In genomic region chr6:108294787-108295625, GRCh38 we compare ENCODE assay signal across 1 cellular context.
TF ChIP-seq lines count a peak whose summit lies in the region.

Gene AFG1L, plus strand, starts transcription at chr6:108295054. Its CDS starts 26 bp downstream, at chr6:108295080.

TF ChIP-seq in HepG2, 621 proteins besides CTCF, POLR2A, EP300 and RAD21 (continued from another document and continues in another):
- no peak for TF ChIP-seq ZNF75D (CRISPR knock-in tag; IDR thresholded peaks at IDR 0.05; ENCODE audit: borderline replicate concordance)
- no peak for TF ChIP-seq NFYC (CRISPR knock-in tag; IDR thresholded peaks at IDR 0.05)
- 0 out of 2 replicates have a peak, but pooled peaks have one; percentile 49 for TF ChIP-seq MLLT10 (CRISPR knock-in tag; IDR thresholded peaks at IDR 0.05)
- no peak for TF ChIP-seq PLSCR1 (CRISPR knock-in tag; IDR thresholded peaks at IDR 0.05; ENCODE audit: borderline replicate concordance)
- TF ChIP-seq, protein P1, sequence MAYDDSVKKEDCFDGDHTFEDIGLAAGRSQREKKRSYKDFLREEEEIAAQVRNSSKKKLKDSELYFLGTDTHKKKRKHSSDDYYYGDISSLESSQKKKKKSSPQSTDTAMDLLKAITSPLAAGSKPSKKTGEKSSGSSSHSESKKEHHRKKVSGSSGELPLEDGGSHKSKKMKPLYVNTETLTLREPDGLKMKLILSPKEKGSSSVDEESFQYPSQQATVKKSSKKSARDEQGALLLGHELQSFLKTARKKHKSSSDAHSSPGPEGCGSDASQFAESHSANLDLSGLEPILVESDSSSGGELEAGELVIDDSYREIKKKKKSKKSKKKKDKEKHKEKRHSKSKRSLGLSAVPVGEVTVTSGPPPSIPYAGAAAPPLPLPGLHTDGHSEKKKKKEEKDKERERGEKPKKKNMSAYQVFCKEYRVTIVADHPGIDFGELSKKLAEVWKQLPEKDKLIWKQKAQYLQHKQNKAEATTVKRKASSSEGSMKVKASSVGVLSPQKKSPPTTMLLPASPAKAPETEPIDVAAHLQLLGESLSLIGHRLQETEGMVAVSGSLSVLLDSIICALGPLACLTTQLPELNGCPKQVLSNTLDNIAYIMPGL (CRISPR knock-in tag; IDR thresholded peaks at IDR 0.05; ENCODE audit: borderline replicate concordance in 1 of 2, low read depth in 1 of 2), result peak; percentile 68 to 76; a peak in 2 of 4 replicates
- peak; percentile 84 for TF ChIP-seq PRDM10 (CRISPR knock-in tag; IDR thresholded peaks at IDR 0.05; ENCODE audit: low read depth)
- no peak; the same call in 1 of the 2 replicates for TF ChIP-seq ZNF557 (CRISPR knock-in tag; IDR thresholded peaks at IDR 0.05)
- peak; percentile 82 for TF ChIP-seq SP4 (CRISPR knock-in tag; IDR thresholded peaks at IDR 0.05)
- no peak for TF ChIP-seq ZNF562 (CRISPR knock-in tag; IDR thresholded peaks at IDR 0.05; ENCODE audit: borderline replicate concordance)
- 0 out of 2 replicates have a peak, but pooled peaks have one; percentile 25 for TF ChIP-seq ETV6 (CRISPR knock-in tag; conservative IDR thresholded peaks at IDR 0.05)
- peak; percentile 62; the same call in 1 of the 2 replicates for TF ChIP-seq HMG20B (CRISPR knock-in tag; conservative IDR thresholded peaks at IDR 0.05)
- peak; percentile 72 for TF ChIP-seq ZSCAN25 (CRISPR knock-in tag; IDR thresholded peaks at IDR 0.05)
- peak; percentile 11; the same call in 1 of the 2 replicates for TF ChIP-seq ZFP1 (CRISPR knock-in tag; IDR thresholded peaks at IDR 0.05)
- peak; percentile 95; the same call in 1 of the 2 replicates for TF ChIP-seq ZNF670 (CRISPR knock-in tag; IDR thresholded peaks at IDR 0.05; ENCODE audit: borderline replicate concordance)
- peak; percentile 46; the same call in 1 of the 2 replicates for TF ChIP-seq ZBTB20 (CRISPR knock-in tag; IDR thresholded peaks at IDR 0.05; ENCODE audit: borderline replicate concordance, low read depth)
- TF ChIP-seq ZNF564 (CRISPR knock-in tag; IDR thresholded peaks at IDR 0.05), result no peak; the same call in 1 of the 2 replicates
- 0 out of 2 replicates have a peak, but pooled peaks have one; percentile 27 for TF ChIP-seq KMT2A (CRISPR knock-in tag; IDR thresholded peaks at IDR 0.05)
- peak; percentile 65; the same call in 1 of the 2 replicates for TF ChIP-seq ZFP36L2 (CRISPR knock-in tag; IDR thresholded peaks at IDR 0.05)
- peak; percentile 53; the same call in 1 of the 2 replicates for TF ChIP-seq NCOA2 (CRISPR knock-in tag; IDR thresholded peaks at IDR 0.05)
- peak; percentile 50; the same call in 1 of the 2 replicates for TF ChIP-seq SNAPC5 (CRISPR knock-in tag; IDR thresholded peaks at IDR 0.05; ENCODE audit: borderline replicate concordance)
- TF ChIP-seq SYNCRIP (IDR thresholded peaks at IDR 0.05; ENCODE audit: insufficient read depth, low read depth, low read length), result no peak
- TF ChIP-seq ZNF431 (CRISPR knock-in tag; IDR thresholded peaks at IDR 0.05; ENCODE audit: borderline replicate concordance, low read depth), result no peak
- TF ChIP-seq ZNF724P (CRISPR knock-in tag; IDR thresholded peaks at IDR 0.05; ENCODE audit: borderline replicate concordance), result 0 out of 2 replicates have a peak, but pooled peaks have one; percentile 73
- no peak for TF ChIP-seq ZFAT (CRISPR knock-in tag; conservative IDR thresholded peaks at IDR 0.05)
- TF ChIP-seq, protein P2, sequence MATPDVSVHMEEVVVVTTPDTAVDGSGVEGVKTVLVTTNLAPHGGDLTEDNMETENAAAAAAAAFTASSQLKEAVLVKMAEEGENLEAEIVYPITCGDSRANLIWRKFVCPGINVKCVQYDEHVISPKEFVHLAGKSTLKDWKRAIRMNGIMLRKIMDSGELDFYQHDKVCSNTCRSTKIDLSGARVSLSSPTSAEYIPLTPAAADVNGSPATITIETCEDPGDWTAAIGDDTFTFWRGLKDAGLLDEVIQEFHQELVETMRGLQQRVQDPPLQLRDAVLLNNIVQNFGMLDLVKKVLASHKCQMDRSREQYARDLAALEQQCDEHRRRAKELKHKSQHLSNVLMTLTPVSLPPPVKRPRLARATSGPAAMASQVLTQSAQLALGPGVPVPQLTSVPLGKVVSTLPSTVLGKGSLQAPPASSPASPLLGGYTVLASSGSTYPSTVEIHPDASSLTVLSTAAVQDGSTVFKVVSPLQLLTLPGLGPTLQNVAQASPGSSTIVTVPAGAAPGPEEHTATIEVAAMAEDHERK (CRISPR knock-in tag; IDR thresholded peaks at IDR 0.05; ENCODE audit: low read depth), result no peak
- TF ChIP-seq SIX1 (CRISPR knock-in tag; IDR thresholded peaks at IDR 0.05; ENCODE audit: borderline replicate concordance), result no peak
- TF ChIP-seq SNAI1 (CRISPR knock-in tag; IDR thresholded peaks at IDR 0.05; ENCODE audit: borderline replicate concordance), result 0 out of 2 replicates have a peak, but pooled peaks have one; percentile 49
- TF ChIP-seq ZBTB38 (CRISPR knock-in tag; IDR thresholded peaks at IDR 0.05), result no peak
- 0 out of 2 replicates have a peak, but pooled peaks have one; percentile 45 for TF ChIP-seq NFKBIZ (CRISPR knock-in tag; IDR thresholded peaks at IDR 0.05)
- TF ChIP-seq, protein P3, sequence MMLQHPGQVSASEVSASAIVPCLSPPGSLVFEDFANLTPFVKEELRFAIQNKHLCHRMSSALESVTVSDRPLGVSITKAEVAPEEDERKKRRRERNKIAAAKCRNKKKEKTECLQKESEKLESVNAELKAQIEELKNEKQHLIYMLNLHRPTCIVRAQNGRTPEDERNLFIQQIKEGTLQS (CRISPR knock-in tag; IDR thresholded peaks at IDR 0.05), result no peak
- TF ChIP-seq, protein P4, sequence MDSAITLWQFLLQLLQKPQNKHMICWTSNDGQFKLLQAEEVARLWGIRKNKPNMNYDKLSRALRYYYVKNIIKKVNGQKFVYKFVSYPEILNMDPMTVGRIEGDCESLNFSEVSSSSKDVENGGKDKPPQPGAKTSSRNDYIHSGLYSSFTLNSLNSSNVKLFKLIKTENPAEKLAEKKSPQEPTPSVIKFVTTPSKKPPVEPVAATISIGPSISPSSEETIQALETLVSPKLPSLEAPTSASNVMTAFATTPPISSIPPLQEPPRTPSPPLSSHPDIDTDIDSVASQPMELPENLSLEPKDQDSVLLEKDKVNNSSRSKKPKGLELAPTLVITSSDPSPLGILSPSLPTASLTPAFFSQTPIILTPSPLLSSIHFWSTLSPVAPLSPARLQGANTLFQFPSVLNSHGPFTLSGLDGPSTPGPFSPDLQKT (CRISPR knock-in tag; IDR thresholded peaks at IDR 0.05; ENCODE audit: borderline replicate concordance), result no peak
- no peak for TF ChIP-seq ZMYM2 (CRISPR knock-in tag; IDR thresholded peaks at IDR 0.05)
- no peak; the same call in 1 of the 2 replicates for TF ChIP-seq ZNF317 (CRISPR knock-in tag; IDR thresholded peaks at IDR 0.05)
- TF ChIP-seq RBFOX2 (IDR thresholded peaks at IDR 0.05; ENCODE audit: low read depth, low read length), result peak; percentile 90
- peak; percentile 67 for TF ChIP-seq RXRB (CRISPR knock-in tag; IDR thresholded peaks at IDR 0.05; ENCODE audit: borderline replicate concordance)
- no peak for TF ChIP-seq TEAD2 (CRISPR knock-in tag; IDR thresholded peaks at IDR 0.05)
- no peak for TF ChIP-seq ZNF451 (CRISPR knock-in tag; IDR thresholded peaks at IDR 0.05)
- TF ChIP-seq ELF3 (CRISPR knock-in tag; IDR thresholded peaks at IDR 0.05), result peak; percentile 80; the same call in 1 of the 2 replicates
- no peak for TF ChIP-seq ZNF672 (CRISPR knock-in tag; IDR thresholded peaks at IDR 0.05)
- peak; percentile 88 for TF ChIP-seq ZNF766 (CRISPR knock-in tag; IDR thresholded peaks at IDR 0.05; ENCODE audit: borderline replicate concordance)
- peak; percentile 97 for TF ChIP-seq ZNF143 (CRISPR knock-in tag; IDR thresholded peaks at IDR 0.05)
- peak; percentile 82; the same call in 1 of the 2 replicates for TF ChIP-seq ARID4A (CRISPR knock-in tag; IDR thresholded peaks at IDR 0.05; ENCODE audit: borderline replicate concordance)
- TF ChIP-seq ZKSCAN8 (CRISPR knock-in tag; IDR thresholded peaks at IDR 0.05; ENCODE audit: borderline replicate concordance), result 0 out of 2 replicates have a peak, but pooled peaks have one; percentile 49
- TF ChIP-seq ZSCAN9 (CRISPR knock-in tag; IDR thresholded peaks at IDR 0.05; ENCODE audit: borderline replicate concordance), result peak; percentile 59; the same call in 1 of the 2 replicates
- TF ChIP-seq ARNT (IDR thresholded peaks at IDR 0.05), result no peak
- no peak for TF ChIP-seq BRCA1 (CRISPR knock-in tag; IDR thresholded peaks at IDR 0.05)
- no peak for TF ChIP-seq TRAFD1 (CRISPR knock-in tag; IDR thresholded peaks at IDR 0.05; ENCODE audit: borderline replicate concordance)
- TF ChIP-seq ARNTL (CRISPR knock-in tag; IDR thresholded peaks at IDR 0.05), result 0 out of 2 replicates have a peak, but pooled peaks have one; percentile 59
- TF ChIP-seq SIX4 (CRISPR knock-in tag; IDR thresholded peaks at IDR 0.05), result no peak
- no peak for TF ChIP-seq ZNF18 (CRISPR knock-in tag; IDR thresholded peaks at IDR 0.05; ENCODE audit: insufficient replicate concordance)
